Comparison of ENCODE assay signal across 9 cellular contexts in genomic region chr14:22886500-22887259, GRCh38. TPM values are rescaled to one million over a fixed set of nuclear protein-coding genes. Genes with fewer than 3 reads are reported as not detected.
A peak's percentile ranks its signal among the peaks of the same experiment; 100 is the strongest.
DNase-seq lines count a peak whose midpoint lies in the region; ATAC-seq, FAIRE-seq and TF ChIP-seq lines count a peak whose summit lies in the region.
"Had no signal": no experiment of that assay in that cellular context is flagged by ENCODE, and none has a peak within 500 bp of the region (broad histone marks: within the 10 kb centered on the region; RNA-seq: fewer than 3 reads in every experiment).

No MANE protein-coding gene starts in this region.

- H3K14ac ChIP-seq in trophoblast cell (ENCODE audit: low read length) = peak overlapping the region; percentile 6

- no peak overlapping the region for H2BK12ac ChIP-seq in trophoblast cell (ENCODE audit: low read length)

- peak overlapping the region; percentile 79 for H4K91ac ChIP-seq in trophoblast cell (ENCODE audit: low read depth, low read length)

- no peaks in the 10 kb centered on the region for H3K9me2 ChIP-seq in PC-3 (replicated peaks; ENCODE audit: low read length)

- DNase-seq in BE2C = peak; percentile 64
- peak; percentile 77 for DNase-seq in GM19239 (ENCODE audit: insufficient read length, low spot score)
- DNase-seq in PC-3 = peak; percentile 74
- DNase-seq in activated T-helper 9 cell treated with anti-CD3 and anti-CD28 coated beads, Interleukin-2, amount 50 U/mL, for 16 hours (ENCODE audit: low read depth) = peak; percentile 69
- peak; percentile 71 for DNase-seq in germinal center (ENCODE audit: low spot score)
- DNase-seq in trophoblast cell = peak; percentile 74 to 82
- DNase-seq in upper lobe of left lung = peak; percentile 82 to 96

- POLR2A ChIA-PET in PC-3 (lab: Charles Lee; ENCODE audit: unreplicated experiment) = no interaction called here

- H2BK120ac ChIP-seq in trophoblast cell (ENCODE audit: insufficient read depth, low read length, poor library complexity) = no peak overlapping the region

- ATAC-seq in HG03432 (IDR thresholded peaks at IDR 0.05; ENCODE audit: unreplicated experiment) (peak; percentile 70), PC-3 (peak; percentile 66), upper lobe of left lung (ENCODE audit: low FRiP score in 2 of 2) (peak; percentile 89)

- peak overlapping the region; percentile 81 for H3K9ac ChIP-seq in PC-3 (ENCODE audit: low read length)
- peak overlapping the region; percentile 76 for H3K9ac ChIP-seq in trophoblast cell (ENCODE audit: low read length)

- H2AK5ac ChIP-seq in trophoblast cell (ENCODE audit: low read length) = no peak overlapping the region

- H3K4ac ChIP-seq in trophoblast cell (ENCODE audit: low read depth, low read length) = no peak overlapping the region

- H3K79me1 ChIP-seq in trophoblast cell (ENCODE audit: low read length) = peaks cover 10% of the 10 kb centered on the region

- peaks cover 7% of the 10 kb centered on the region for H3K4me1 ChIP-seq in BE2C
- peaks cover 29% of the 10 kb centered on the region for H3K4me1 ChIP-seq in PC-3 (ENCODE audit: insufficient read depth, low read length)
- H3K4me1 ChIP-seq in trophoblast cell (ENCODE audit: control insufficient read depth in 1 of 2, insufficient read depth in 2 of 2, low read length in 2 of 2) = peaks cover 11 to 20% of the 10 kb centered on the region in 2 experiments
- peaks cover 16 to 39% (median 35%) of the 10 kb centered on the region in 4 donors for H3K4me1 ChIP-seq in upper lobe of left lung

- no peak overlapping the region for H3K18ac ChIP-seq in trophoblast cell (ENCODE audit: low read length)

- peaks cover 11% of the 10 kb centered on the region for H3K79me2 ChIP-seq in PC-3 (ENCODE audit: low read length)
- H3K79me2 ChIP-seq in trophoblast cell (ENCODE audit: control insufficient read depth, insufficient read depth, low read length, poor library complexity) = no peaks in the 10 kb centered on the region

- peak; percentile 68 for FAIRE-seq in GM19239 (lab: Jason Lieb, UNC)

- H2AFZ ChIP-seq in PC-3 (ENCODE audit: low read length) (peak overlapping the region; percentile 90), trophoblast cell (ENCODE audit: insufficient read depth, low read length, poor library complexity) (peak overlapping the region; percentile 74)

- H3K36me3 ChIP-seq in BE2C = no peaks in the 10 kb centered on the region
- H3K36me3 ChIP-seq in PC-3 (ENCODE audit: low read depth, low read length) = no peaks in the 10 kb centered on the region
- peaks cover 0 to 3% of the 10 kb centered on the region in 2 experiments for H3K36me3 ChIP-seq in trophoblast cell (ENCODE audit: control insufficient read depth in 1 of 2, insufficient read depth in 2 of 2, low read length in 2 of 2)
- H3K36me3 ChIP-seq in upper lobe of left lung = no peaks in the 10 kb centered on the region

- H3K23ac ChIP-seq in trophoblast cell (ENCODE audit: low read length) = no peak overlapping the region

- peak overlapping the region; percentile 34 for H4K12ac ChIP-seq in trophoblast cell (ENCODE audit: low read depth, low read length)

- no peaks in the 10 kb centered on the region for H3K9me3 ChIP-seq in BE2C
- H3K9me3 ChIP-seq in PC-3 (ENCODE audit: low read length) = no peaks in the 10 kb centered on the region
- no peaks in the 10 kb centered on the region for H3K9me3 ChIP-seq in trophoblast cell (ENCODE audit: insufficient read depth, low read depth, low read length)
- no peaks in the 10 kb centered on the region for H3K9me3 ChIP-seq in upper lobe of left lung

- no CpG with 5 or more reads among the region's 77 CpGs for WGBS in trophoblast cell (ENCODE audit: extremely low coverage, insufficient coverage, insufficient read length)
- 3 to 8% methylated on average over 26 to 47 of the region's 77 CpGs for WGBS in upper lobe of left lung, 2 donors

- intact Hi-C loops in PC-3 (cut with micrococcal nuclease) = loop anchor here (1.0 kb wide), 1 partner anchor 14 kb away; no protein-coding TSS in a partner anchor

- TF ChIP-seq EP300 in upper lobe of left lung (IDR thresholded peaks at IDR 0.05) = no peak

- peak; percentile 7; the same call in 1 of the 2 replicates for TF ChIP-seq CTCF in BE2C (IDR thresholded peaks at IDR 0.05; ENCODE audit: low read depth, low read length)
- TF ChIP-seq CTCF in PC-3 (conservative IDR thresholded peaks at IDR 0.05; ENCODE audit: low read depth, low read length) = no peak; the same call in 1 of the 2 replicates
- TF ChIP-seq CTCF in upper lobe of left lung (IDR thresholded peaks at IDR 0.05) = peak in 1 of 6 experiments; percentile 47

- H3K4me2 ChIP-seq in PC-3 (ENCODE audit: low read length) = peak overlapping the region; percentile 92
- H3K4me2 ChIP-seq in trophoblast cell (ENCODE audit: low read length) = peak overlapping the region; percentile 75

- peak overlapping the region; percentile 28 for H2BK5ac ChIP-seq in trophoblast cell (ENCODE audit: low read depth, low read length, poor library complexity)

- peak in 1 of 4 donors; percentile 56 for TF ChIP-seq POLR2A in upper lobe of left lung (IDR thresholded peaks at IDR 0.05)

- CTCF ChIA-PET in PC-3 (lab: Charles Lee) = interaction anchor here (0.6 to 0.8 kb wide), 2 partner anchors 15 to 30 kb away, joined by 3 to 4 read pairs; partner anchors contain the start of gene LRP10

- H3K27ac ChIP-seq in PC-3 (ENCODE audit: low read length) (peak overlapping the region; percentile 67), trophoblast cell (ENCODE audit: low read depth, low read length) (peak overlapping the region; percentile 75), upper lobe of left lung (peak overlapping the region; percentile 74 to 82 (median 79))

- BruUV-seq in PC-3 (replicated peaks; lab: Mats Ljungman, UMichigan) = no TSS peak

- no peaks in the 10 kb centered on the region for H3K27me3 ChIP-seq in BE2C
- H3K27me3 ChIP-seq in PC-3 (ENCODE audit: low read length) = no peaks in the 10 kb centered on the region
- no peaks in the 10 kb centered on the region for H3K27me3 ChIP-seq in trophoblast cell (ENCODE audit: insufficient read depth, low read length)
- H3K27me3 ChIP-seq in upper lobe of left lung = no peaks in the 10 kb centered on the region

- no peaks in the 10 kb centered on the region for H3F3A ChIP-seq in PC-3 (ENCODE audit: low read length, unreplicated experiment)

- peak overlapping the region; percentile 65 for H3K4me3 ChIP-seq in BE2C (ENCODE audit: low read depth, low read length)
- peak overlapping the region; percentile 68 for H3K4me3 ChIP-seq in PC-3 (ENCODE audit: low read length)
- peak overlapping the region; percentile 76 for H3K4me3 ChIP-seq in trophoblast cell (ENCODE audit: low read depth, low read length)
- H3K4me3 ChIP-seq in upper lobe of left lung = peak overlapping the region; percentile 49 to 68 (median 61)

- H4K8ac ChIP-seq in trophoblast cell (ENCODE audit: low read depth, low read length) = peak overlapping the region; percentile 88

- no peaks in the 10 kb centered on the region for H4K20me1 ChIP-seq in PC-3 (ENCODE audit: low read length)

RNA-seq across cellular contexts. Expression of gene REM2, which starts 3.7 kb away (rescaled TPM):
- 0.31 TPM for polyA plus RNA-seq in BE2C (2012; ENCODE audit: insufficient read depth, insufficient read length, low read depth)
- 0.18 TPM in 1 of 2 replicates, not detected in the other for total RNA-seq in PC-3 (2014; rRNA removed)
- 0.72 and 0.82 TPM in 2 replicates for polyA plus RNA-seq in trophoblast cell (2013)
- 1 to 10 TPM; 1.0 to 6.3 (median 1.2) TPM for total RNA-seq in upper lobe of left lung
- total RNA-seq: HT1080 had no signal

RNA-seq across cellular contexts. Expression of gene LRP10, which starts 15.1 kb away (rescaled TPM):
- 29.7 TPM for polyA plus RNA-seq in BE2C (2012; ENCODE audit: insufficient read depth, insufficient read length, low read depth)
- total RNA-seq in PC-3 (2014; rRNA removed) (46.5 and 59.3 TPM in 2 replicates), upper lobe of left lung (100 to 1,000 TPM in 5 of 6 donors, 10 to 100 TPM in 1; 90.2 to 169 (median 149) TPM)
- polyA plus RNA-seq in trophoblast cell (2013) = 32.8 and 36.9 TPM in 2 replicates

RNA-seq across cellular contexts. Expression of gene RBM23, which starts 32.3 kb away (rescaled TPM):
- polyA plus RNA-seq in BE2C (2012; ENCODE audit: insufficient read depth, insufficient read length, low read depth) = 79.7 TPM
- total RNA-seq in PC-3 (2014; rRNA removed) (78.9 and 94.9 TPM in 2 replicates), upper lobe of left lung (10 to 100 TPM; 63.3 to 96.8 (median 91.9) TPM)
- polyA plus RNA-seq in trophoblast cell (2013) = 58.8 and 61.4 TPM in 2 replicates

RNA-seq across cellular contexts. Expression of gene PRMT5, which starts 42.5 kb away (rescaled TPM):
- polyA plus RNA-seq in BE2C (2012; ENCODE audit: insufficient read depth, insufficient read length, low read depth) = 449 TPM
- total RNA-seq in PC-3 (2014; rRNA removed) = 101 and 113 TPM in 2 replicates
- 58.2 and 61.0 TPM in 2 replicates for polyA plus RNA-seq in trophoblast cell (2013)
- total RNA-seq in upper lobe of left lung = 10 to 100 TPM; 21.4 to 51.3 (median 39.2) TPM

RNA-seq across cellular contexts. Expression of gene MMP14, which starts 50.3 kb away (rescaled TPM):
- polyA plus RNA-seq in BE2C (2012; ENCODE audit: insufficient read depth, insufficient read length, low read depth) = 1.6 TPM
- total RNA-seq in PC-3 (2014; rRNA removed) (80.4 and 85.0 TPM in 2 replicates), upper lobe of left lung (100 to 1,000 TPM in 3 of 6 donors, 10 to 100 TPM in 3; 53.4 to 157 (median 104) TPM)
- polyA plus RNA-seq in trophoblast cell (2013) = 1,258 and 1,302 TPM in 2 replicates

Comparison
In these comparisons a context has a peak if more than half of its experiments do, and no peak if none do; other contexts are left out.
1. Peak in every context shown above with its lines: DNase-seq, ATAC-seq, H3K4me3 ChIP-seq and H3K27ac ChIP-seq.